In the genomic region with DNA sequence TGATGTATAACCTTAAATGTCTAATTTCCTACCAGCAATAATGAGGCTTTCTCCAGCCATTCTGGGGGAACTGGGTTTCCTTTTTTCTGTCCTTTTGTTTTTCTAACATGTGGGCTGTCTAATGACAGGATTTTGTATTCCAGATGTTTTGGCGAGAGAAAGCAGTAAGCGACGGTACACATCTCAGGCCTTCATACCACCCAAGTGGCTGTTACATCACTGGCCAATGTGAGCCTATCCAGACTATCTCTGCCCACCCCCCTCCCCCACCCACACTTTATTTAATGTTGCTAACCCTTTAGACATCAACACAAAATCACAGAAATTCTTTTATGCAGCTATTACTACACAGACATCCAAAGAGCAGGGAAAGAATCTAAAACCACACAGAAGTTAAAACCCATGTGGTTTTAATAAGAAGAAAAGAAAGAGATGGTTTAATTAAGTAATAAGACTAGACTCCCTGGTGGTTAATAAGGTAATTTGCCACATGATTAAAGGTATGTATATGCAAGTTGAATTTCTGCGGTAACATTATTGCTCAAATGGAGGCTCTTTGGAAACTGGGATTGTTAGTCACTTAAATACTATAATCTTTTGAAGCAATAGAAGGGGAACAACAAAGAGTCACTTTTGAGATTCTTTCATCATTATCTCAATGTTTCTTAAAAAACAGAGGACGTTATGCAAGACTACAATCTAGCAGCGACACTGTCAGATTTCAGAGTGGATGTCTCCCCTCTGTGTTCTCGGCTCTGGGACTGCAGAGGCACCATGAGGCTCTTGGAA, we compare ENCODE assay signal across 15 cellular contexts.
DNase-seq lines count a peak whose midpoint lies in the region; ATAC-seq and TF ChIP-seq lines count a peak whose summit lies in the region.
"Had no signal": no experiment of that assay in that cellular context is flagged by ENCODE, and none has a peak within 500 bp of the region (broad histone marks: within the 10 kb centered on the region; RNA-seq: fewer than 3 reads in every experiment).

No MANE protein-coding gene starts in this region.

- POLR2A ChIA-PET in AG04449 (lab: Yijun Ruan, JAX) = interaction anchor here (1.1 to 2.6 kb wide), 2 partner anchors 235 to 365 kb away, joined by 3 to 11 read pairs; partner anchors contain the start of gene ENC1

- CTCF ChIA-PET in AG04449 (lab: Yijun Ruan, JAX) = interaction anchor here (1.2 kb wide), 1 partner anchor 358 kb away, joined by 3 read pairs; no protein-coding TSS in a partner anchor

- peaks cover 0 to 9% of the 10 kb centered on the region in 2 donors for H3K4me1 ChIP-seq in left lung

- in situ Hi-C loops in astrocyte of the spinal cord (cut with HindIII; ENCODE audit: low sequenced_read_pairs) = no loop called here

- peak; percentile 71 for DNase-seq in AG04449 (ENCODE audit: low read depth, low spot score)
- peak; percentile 8 for DNase-seq in HS-5 (ENCODE audit: low read depth)
- peak; percentile 31 for DNase-seq in astrocyte of the spinal cord (ENCODE audit: low read depth, low spot score)
- DNase-seq in left lung = no peak
- DNase-seq in HK-2 (ENCODE audit: unreplicated experiment) = no peak
- DNase-seq in coronary artery (ENCODE audit: low spot score) = no peak
- DNase-seq in NK-92 treated with Interleukin-12 subunit alpha and Interleukin-12 subunit beta, amount 100 ng/mL, for 24 hours (lab: John Stamatoyannopoulos, UW) = no peak
- DNase-seq: activated naive CD4-positive, alpha-beta T cell; DMS 273 treated with DMSO at 0.1 percent for 48 hours; KG1; NCI-H1694 treated with DMSO at 0.1 percent for 48 hours; NCI-H69; substantia nigra had no signal

- intact Hi-C loops in left lung (cut with DNase I) = no loop called here

- H3K4me3 ChIP-seq in AG04449 (ENCODE audit: low read depth, low read length) (no peak overlapping the region), astrocyte of the spinal cord (ENCODE audit: low read depth, low read length) (no peak overlapping the region), left lung (no peak overlapping the region), coronary artery (no peak overlapping the region)
- H3K4me3 ChIP-seq: A549 had no signal

- ATAC-seq in left lung = peak; percentile 53
- ATAC-seq in HG03460 (IDR thresholded peaks at IDR 0.05; ENCODE audit: unreplicated experiment) = no peak
- ATAC-seq: A549 had no signal

- H3K9me3 ChIP-seq in left lung = no peaks in the 10 kb centered on the region
- H3K9me3 ChIP-seq: A549 had no signal

- H3K27me3 ChIP-seq in left lung = no peaks in the 10 kb centered on the region

- H3K36me3 ChIP-seq in left lung = no peaks in the 10 kb centered on the region

- H3K27ac ChIP-seq in left lung (peak overlapping the region in 1 of 2 donors; percentile 20), coronary artery (peak overlapping the region in 1 of 2 donors; percentile 11)
- H3K27ac ChIP-seq: A549 had no signal

- TF ChIP-seq CTCF in AG04449 (IDR thresholded peaks at IDR 0.05; ENCODE audit: insufficient read depth, low read length, missing control alignments) = no peak
- no peak for TF ChIP-seq CTCF in astrocyte of the spinal cord (IDR thresholded peaks at IDR 0.05; ENCODE audit: low read depth, low read length)
- TF ChIP-seq CTCF in left lung (IDR thresholded peaks at IDR 0.05) = no peak
- no peak for TF ChIP-seq CTCF in coronary artery (IDR thresholded peaks at IDR 0.05)

Comparison
In these comparisons a context has a peak if more than half of its experiments do, and no peak if none do; other contexts are left out.
1. DNase-seq: peak in AG04449 (single experiment), HS-5 (single experiment) and astrocyte of the spinal cord (single experiment); none in left lung (0 of 2), HK-2 (single experiment), coronary artery (single experiment) and NK-92 treated with Interleukin-12 subunit alpha and Interleukin-12 subunit beta, amount 100 ng/mL, for 24 hours (single experiment).